ENCODE assay signal across 1 cellular context in genomic region chrX:119735467-119735866, GRCh38.
TF ChIP-seq lines count a peak whose summit lies in the region.

No MANE protein-coding gene starts in this region.

TF ChIP-seq in GM12878, 131 proteins besides CTCF, POLR2A, EP300 and RAD21:
- TF ChIP-seq FOXM1 (IDR thresholded peaks at IDR 0.05; ENCODE audit: low read depth, low read length) (no peak), GATAD2B (conservative IDR thresholded peaks at IDR 0.05; ENCODE audit: low read depth) (no peak), NR2F1 (conservative IDR thresholded peaks at IDR 0.05) (no peak), SMAD5 (IDR thresholded peaks at IDR 0.05; ENCODE audit: low read depth) (no peak)
